16 cellular contexts compared by ENCODE assay signal in the genomic region with DNA sequence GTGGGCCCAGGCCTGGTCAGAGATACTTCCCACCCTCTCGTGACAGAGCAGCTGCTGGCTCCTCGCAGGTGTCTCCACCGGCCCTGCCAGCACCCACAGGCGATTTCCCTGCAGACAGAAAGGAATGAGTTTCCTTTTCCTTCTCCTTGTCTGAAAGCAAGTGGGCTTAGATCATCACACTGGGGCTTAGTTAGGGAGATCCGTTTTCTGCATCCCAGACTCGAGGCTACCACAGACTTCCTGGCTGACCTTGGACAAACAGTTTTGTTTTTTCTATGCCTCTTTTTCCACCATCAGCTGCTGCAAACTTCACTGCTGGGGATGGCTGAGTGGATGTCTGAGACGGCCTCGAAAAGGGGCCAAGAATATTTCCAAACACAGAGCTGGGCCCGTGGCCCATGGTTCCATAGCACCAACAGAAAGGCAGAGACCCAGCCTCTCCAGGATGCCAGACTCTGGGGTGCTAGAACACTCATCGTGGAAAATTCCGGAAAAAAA.
DNase-seq lines count a peak whose midpoint lies in the region; ATAC-seq and TF ChIP-seq lines count a peak whose summit lies in the region.
"Had no signal": no experiment of that assay in that cellular context is flagged by ENCODE, and none has a peak within 500 bp of the region (broad histone marks: within the 10 kb centered on the region; RNA-seq: fewer than 3 reads in every experiment).

No MANE protein-coding gene starts in this region.

- no peak overlapping the region for H3K4me3 ChIP-seq in fibroblast of pulmonary artery (replicated peaks; ENCODE audit: low read depth, low read length)
- H3K4me3 ChIP-seq: A549, spleen had no signal

- DNase-seq in AG08395 (ENCODE audit: low spot score) = peak; percentile 56
- DNase-seq in UCSD-AML1 (lab: John Stamatoyannopoulos, UW; ENCODE audit: unreplicated experiment) = peak; percentile 33
- peak; percentile 82 for DNase-seq in fibroblast of pulmonary artery (ENCODE audit: low read depth)
- DNase-seq in nephron progenitor cell = no peak
- DNase-seq in GM13977 (ENCODE audit: low spot score) = no peak
- DNase-seq in stimulated activated effector memory CD8-positive, alpha-beta T cell treated with anti-CD3 and anti-CD28 coated beads, Interleukin-12 subunit alpha, Interleukin-12 subunit beta, amount 100 ng/mL, for 72 hours (ENCODE audit: low spot score in 2 of 2) = no peak
- no peak for DNase-seq in activated T-helper 2 cell treated with anti-CD3 and anti-CD28 coated beads, Interferon-gamma antibody, Interleukin-2, Interleukin-4, amounts not matched to agents 10 μg/mL and 5 μg/mL and 100 μg/mL, durations not matched to agents 14 hours and 24 hours and 36 hours (ENCODE audit: low spot score)
- DNase-seq: activated CD4-positive, alpha-beta T cell treated with anti-CD3 and anti-CD28 coated beads, Interleukin-2, amount 50 U/mL, for 1 hour; cerebellar nuclear complex; DMS 273 treated with DMSO at 0.1 percent for 48 hours; OCI-M1; spleen; T-helper 17 cell had no signal

- no peak for ATAC-seq in HG03196 (IDR thresholded peaks at IDR 0.05; ENCODE audit: unreplicated experiment)
- ATAC-seq in stimulated activated effector memory CD8-positive, alpha-beta T cell treated with anti-CD3 and anti-CD28 coated beads, Interleukin-12 subunit alpha, Interleukin-12 subunit beta, amount 100 ng/mL, for 72 hours = no peak
- ATAC-seq: A549, esophagus mucosa, T-helper 17 cell had no signal

- in situ Hi-C loops in GM13977 (cut with MboI; ENCODE audit: low pct_unique_long_range_greater_than_20kb, low sequenced_read_pairs, unreplicated experiment) = no loop called here

- intact Hi-C loops in activated T-helper 2 cell treated with anti-CD3 and anti-CD28 coated beads, Interferon-gamma antibody, Interleukin-2, Interleukin-4, amounts not matched to agents 10 μg/mL and 5 μg/mL and 100 μg/mL, durations not matched to agents 14 hours and 24 hours and 36 hours (cut with micrococcal nuclease) = no loop called here

- H3K36me3 Mint-ChIP-seq in nephron progenitor cell (ENCODE audit: low read depth) = no peaks in the 10 kb centered on the region
- no peaks in the 10 kb centered on the region for H3K36me3 Mint-ChIP-seq in stimulated activated effector memory CD8-positive, alpha-beta T cell treated with anti-CD3 and anti-CD28 coated beads, Interleukin-12 subunit alpha, Interleukin-12 subunit beta, amount 100 ng/mL, for 72 hours
- H3K36me3 Mint-ChIP-seq in activated T-helper 2 cell treated with anti-CD3 and anti-CD28 coated beads, Interferon-gamma antibody, Interleukin-2, Interleukin-4, amounts not matched to agents 10 μg/mL and 5 μg/mL and 100 μg/mL, durations not matched to agents 14 hours and 24 hours and 36 hours (ENCODE audit: low read depth) = no peaks in the 10 kb centered on the region

- H3K27ac Mint-ChIP-seq in nephron progenitor cell = peak overlapping the region; percentile 75
- no peak overlapping the region for H3K27ac Mint-ChIP-seq in stimulated activated effector memory CD8-positive, alpha-beta T cell treated with anti-CD3 and anti-CD28 coated beads, Interleukin-12 subunit alpha, Interleukin-12 subunit beta, amount 100 ng/mL, for 72 hours
- H3K27ac Mint-ChIP-seq in activated T-helper 2 cell treated with anti-CD3 and anti-CD28 coated beads, Interferon-gamma antibody, Interleukin-2, Interleukin-4, amounts not matched to agents 10 μg/mL and 5 μg/mL and 100 μg/mL, durations not matched to agents 14 hours and 24 hours and 36 hours = no peak overlapping the region
- H3K27ac Mint-ChIP-seq: T-helper 17 cell had no signal

- no peak for TF ChIP-seq CTCF in fibroblast of pulmonary artery (IDR thresholded peaks at IDR 0.05; ENCODE audit: low read length, missing control alignments)
- TF ChIP-seq CTCF in nephron progenitor cell (IDR thresholded peaks at IDR 0.05) = no peak
- TF ChIP-seq CTCF in GM13977 (IDR thresholded peaks at IDR 0.05; ENCODE audit: extremely low read depth, insufficient read depth, missing control alignments) = no peak

- peaks cover 19% of the 10 kb centered on the region for H3K4me1 Mint-ChIP-seq in nephron progenitor cell
- H3K4me1 Mint-ChIP-seq in stimulated activated effector memory CD8-positive, alpha-beta T cell treated with anti-CD3 and anti-CD28 coated beads, Interleukin-12 subunit alpha, Interleukin-12 subunit beta, amount 100 ng/mL, for 72 hours = no peaks in the 10 kb centered on the region
- H3K4me1 Mint-ChIP-seq in activated T-helper 2 cell treated with anti-CD3 and anti-CD28 coated beads, Interferon-gamma antibody, Interleukin-2, Interleukin-4, amounts not matched to agents 10 μg/mL and 5 μg/mL and 100 μg/mL, durations not matched to agents 14 hours and 24 hours and 36 hours (ENCODE audit: low read depth) = no peaks in the 10 kb centered on the region

- H3K27me3 Mint-ChIP-seq in nephron progenitor cell (ENCODE audit: low read depth, poor library complexity) = peaks cover 1% of the 10 kb centered on the region
- peaks cover 2% of the 10 kb centered on the region for H3K27me3 Mint-ChIP-seq in activated T-helper 2 cell treated with anti-CD3 and anti-CD28 coated beads, Interferon-gamma antibody, Interleukin-2, Interleukin-4, amounts not matched to agents 10 μg/mL and 5 μg/mL and 100 μg/mL, durations not matched to agents 14 hours and 24 hours and 36 hours (ENCODE audit: low read depth)

- no peaks in the 10 kb centered on the region for H3K9me3 Mint-ChIP-seq in nephron progenitor cell
- no peaks in the 10 kb centered on the region for H3K9me3 Mint-ChIP-seq in stimulated activated effector memory CD8-positive, alpha-beta T cell treated with anti-CD3 and anti-CD28 coated beads, Interleukin-12 subunit alpha, Interleukin-12 subunit beta, amount 100 ng/mL, for 72 hours
- H3K9me3 Mint-ChIP-seq in activated T-helper 2 cell treated with anti-CD3 and anti-CD28 coated beads, Interferon-gamma antibody, Interleukin-2, Interleukin-4, amounts not matched to agents 10 μg/mL and 5 μg/mL and 100 μg/mL, durations not matched to agents 14 hours and 24 hours and 36 hours = no peaks in the 10 kb centered on the region

- no peak overlapping the region for H3K4me3 Mint-ChIP-seq in nephron progenitor cell
- no peak overlapping the region for H3K4me3 Mint-ChIP-seq in stimulated activated effector memory CD8-positive, alpha-beta T cell treated with anti-CD3 and anti-CD28 coated beads, Interleukin-12 subunit alpha, Interleukin-12 subunit beta, amount 100 ng/mL, for 72 hours
- no peak overlapping the region for H3K4me3 Mint-ChIP-seq in activated T-helper 2 cell treated with anti-CD3 and anti-CD28 coated beads, Interferon-gamma antibody, Interleukin-2, Interleukin-4, amounts not matched to agents 10 μg/mL and 5 μg/mL and 100 μg/mL, durations not matched to agents 14 hours and 24 hours and 36 hours (ENCODE audit: low read depth)
- H3K4me3 Mint-ChIP-seq: T-helper 17 cell had no signal

Comparison
In these comparisons a context has a peak if more than half of its experiments do, and no peak if none do; other contexts are left out.
1. DNase-seq: peak in AG08395 (single experiment), UCSD-AML1 (single experiment) and fibroblast of pulmonary artery (single experiment); none in nephron progenitor cell (single experiment), GM13977 (single experiment), stimulated activated effector memory CD8-positive, alpha-beta T cell treated with anti-CD3 and anti-CD28 coated beads, Interleukin-12 subunit alpha, Interleukin-12 subunit beta, amount 100 ng/mL, for 72 hours (0 of 2) and activated T-helper 2 cell treated with anti-CD3 and anti-CD28 coated beads, Interferon-gamma antibody, Interleukin-2, Interleukin-4, amounts not matched to agents 10 μg/mL and 5 μg/mL and 100 μg/mL, durations not matched to agents 14 hours and 24 hours and 36 hours (single experiment).